22 cellular contexts compared by ENCODE assay signal in the genomic region with DNA sequence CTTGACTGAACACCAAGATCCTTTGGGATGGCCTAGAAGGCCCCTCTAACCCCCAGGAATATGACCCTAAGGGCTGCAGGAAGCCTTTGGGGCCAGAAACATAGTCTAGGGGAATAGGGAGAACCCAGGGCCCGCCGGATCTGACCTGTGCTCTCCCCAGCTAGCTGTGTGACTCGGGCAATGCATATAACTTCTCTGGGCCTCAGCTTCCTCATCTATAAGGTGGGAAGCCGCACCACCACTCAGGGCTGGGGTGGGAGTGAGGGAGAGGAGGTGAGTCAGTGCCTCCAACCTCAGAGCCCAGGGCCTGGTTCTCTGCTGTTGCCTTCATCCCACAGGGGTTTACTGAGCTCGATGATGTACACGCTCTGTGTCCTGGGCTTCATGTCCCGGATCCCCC.
A peak's percentile ranks its signal among the peaks of the same experiment; 100 is the strongest.
DNase-seq lines count a peak whose midpoint lies in the region; ATAC-seq, FAIRE-seq and TF ChIP-seq lines count a peak whose summit lies in the region.
"Had no signal": no experiment of that assay in that cellular context is flagged by ENCODE, and none has a peak within 500 bp of the region (broad histone marks: within the 10 kb centered on the region; RNA-seq: fewer than 3 reads in every experiment).

No MANE protein-coding gene starts in this region.

- no peak overlapping the region for H4K5ac ChIP-seq in H1 (ENCODE audit: insufficient read length, low read depth, low read length)

- no peaks in the 10 kb centered on the region for H3K79me1 ChIP-seq in H1 (ENCODE audit: low read depth, low read length)

- no peak overlapping the region for H3K18ac ChIP-seq in H1 (ENCODE audit: extremely low read depth, low read length)

- H3K27ac ChIP-seq in H1 (ENCODE audit: low read depth, low read length) (no peak overlapping the region), upper lobe of right lung (no peak overlapping the region), SK-N-SH (ENCODE audit: low read depth in 2 of 2, low read length in 1 of 2) (no peak overlapping the region)

- H4K8ac ChIP-seq in H1 (ENCODE audit: extremely low read depth, insufficient read depth, low read length): peak overlapping the region; percentile 18; the same call in 1 of the 2 replicates

- H3K9me3 ChIP-seq in H1 (ENCODE audit: insufficient read depth in 2 of 2, low read depth in 1 of 2, low read length in 1 of 2): no peaks in the 10 kb centered on the region
- no peaks in the 10 kb centered on the region for H3K9me3 ChIP-seq in upper lobe of right lung
- no peaks in the 10 kb centered on the region for H3K9me3 ChIP-seq in SK-N-SH

- TF ChIP-seq POLR2A in H1 (IDR thresholded peaks at IDR 0.05; ENCODE audit: control extremely low read depth in 1 of 2, low read depth in 2 of 2, low read length in 2 of 2): no peak

- H3K79me2 ChIP-seq in H1 (ENCODE audit: control insufficient read depth in 1 of 2, insufficient read depth in 2 of 2, low read length in 2 of 2) (no peaks in the 10 kb centered on the region), SK-N-SH (ENCODE audit: insufficient read depth) (no peaks in the 10 kb centered on the region)

- H3K27me3 ChIP-seq in H1 (replicated peaks in 1 of 4; ENCODE audit: control insufficient read depth in 3 of 4, extremely low read depth in 1 of 4, insufficient read depth in 3 of 4, low read length in 3 of 4) (no peaks in the 10 kb centered on the region), upper lobe of right lung (peaks cover 7% of the 10 kb centered on the region), SK-N-SH (ENCODE audit: insufficient read depth) (no peaks in the 10 kb centered on the region)

- no peak overlapping the region for H3K9ac ChIP-seq in H1 (replicated peaks in 1 of 4; ENCODE audit: extremely low read depth in 1 of 4, low read depth in 3 of 4, low read length in 3 of 4)
- H3K9ac ChIP-seq in SK-N-SH: no peak overlapping the region

- peak overlapping the region; percentile 30 for H4K91ac ChIP-seq in H1 (replicated peaks; ENCODE audit: insufficient read length, low read length)

- H2AFZ ChIP-seq in H1 (ENCODE audit: low read length) (no peak overlapping the region), SK-N-SH (ENCODE audit: low read depth) (no peak overlapping the region)

- no peaks in the 10 kb centered on the region for H4K20me1 ChIP-seq in H1 (replicated peaks in 1 of 2; ENCODE audit: control insufficient read depth in 1 of 2, insufficient read depth in 2 of 2, low read length in 2 of 2)
- H4K20me1 ChIP-seq in SK-N-SH (ENCODE audit: insufficient read depth): no peaks in the 10 kb centered on the region

- no peak overlapping the region for H3K23ac ChIP-seq in H1 (ENCODE audit: insufficient read length)

- no peak for TF ChIP-seq EP300 in H1 (IDR thresholded peaks at IDR 0.05; ENCODE audit: borderline replicate concordance in 1 of 2, low read depth in 2 of 2, low read length in 2 of 2)
- TF ChIP-seq EP300 in SK-N-SH (IDR thresholded peaks at IDR 0.05; ENCODE audit: borderline replicate concordance in 1 of 2, low read depth in 1 of 2, low read length in 1 of 2): no peak

- no peaks in the 10 kb centered on the region for H3K4me1 Mint-ChIP-seq in activated CD8-positive, alpha-beta memory T cell treated with anti-CD3 and anti-CD28 coated beads, Interleukin-2, amount 10 ng/mL, durations not matched to agents 7 days and 5 days
- no peaks in the 10 kb centered on the region for H3K4me1 Mint-ChIP-seq in natural killer cell
- H3K4me1 Mint-ChIP-seq: CD14-positive monocyte had no signal

- H3K36me3 Mint-ChIP-seq in activated CD8-positive, alpha-beta memory T cell treated with anti-CD3 and anti-CD28 coated beads, Interleukin-2, amount 10 ng/mL, durations not matched to agents 7 days and 5 days: no peaks in the 10 kb centered on the region
- H3K36me3 Mint-ChIP-seq in natural killer cell: no peaks in the 10 kb centered on the region
- H3K36me3 Mint-ChIP-seq: CD14-positive monocyte had no signal

- H3K4me1 ChIP-seq in H1 (replicated peaks in 1 of 4; ENCODE audit: control insufficient read depth in 3 of 4, insufficient read depth in 4 of 4, low read length in 3 of 4) (no peaks in the 10 kb centered on the region), upper lobe of right lung (no peaks in the 10 kb centered on the region), SK-N-SH (ENCODE audit: control insufficient read depth in 1 of 2, insufficient read depth in 2 of 2, low read depth in 1 of 2, low read length in 1 of 2) (peaks cover 0 to 10% of the 10 kb centered on the region in 2 experiments; a peak in 1 of 4 replicates)

- H3K9me3 Mint-ChIP-seq in activated CD8-positive, alpha-beta memory T cell treated with anti-CD3 and anti-CD28 coated beads, Interleukin-2, amount 10 ng/mL, durations not matched to agents 7 days and 5 days (ENCODE audit: low read depth): no peaks in the 10 kb centered on the region
- H3K9me3 Mint-ChIP-seq in natural killer cell: no peaks in the 10 kb centered on the region

- H3K27ac Mint-ChIP-seq in activated CD8-positive, alpha-beta memory T cell treated with anti-CD3 and anti-CD28 coated beads, Interleukin-2, amount 10 ng/mL, durations not matched to agents 7 days and 5 days: no peak overlapping the region
- no peak overlapping the region for H3K27ac Mint-ChIP-seq in natural killer cell

- no peak overlapping the region for H3K4ac ChIP-seq in H1 (replicated peaks; ENCODE audit: insufficient read length, low read depth, low read length)

- no peak for FAIRE-seq in H1 (lab: Jason Lieb, UNC)
- FAIRE-seq: A204.1, D721Med, GM19239, H54 had no signal

- H3K56ac ChIP-seq in H1 (replicated peaks; ENCODE audit: insufficient read length, low read depth, low read length): no peak overlapping the region

- no peak overlapping the region for H3K14ac ChIP-seq in H1 (ENCODE audit: insufficient read length)

- no peak overlapping the region for H2BK12ac ChIP-seq in H1 (ENCODE audit: low read depth, low read length)

- intact Hi-C loops in natural killer cell (cut with micrococcal nuclease) (no loop called here), upper lobe of right lung (cut with DNase I) (no loop called here)

- no peak overlapping the region for H3K4me3 Mint-ChIP-seq in activated CD8-positive, alpha-beta memory T cell treated with anti-CD3 and anti-CD28 coated beads, Interleukin-2, amount 10 ng/mL, durations not matched to agents 7 days and 5 days
- no peak overlapping the region for H3K4me3 Mint-ChIP-seq in natural killer cell
- H3K4me3 Mint-ChIP-seq: CD14-positive monocyte had no signal

- TF ChIP-seq RAD21 in H1 (IDR thresholded peaks at IDR 0.05 in 1 of 2, conservative IDR thresholded peaks at IDR 0.05 in 1 of 2; ENCODE audit: low read depth in 2 of 2, low read length in 2 of 2) (no peak), SK-N-SH (IDR thresholded peaks at IDR 0.05; ENCODE audit: low read length) (no peak)

- no peak overlapping the region for H3K4me2 ChIP-seq in H1 (ENCODE audit: insufficient read depth in 1 of 2, low read depth in 2 of 2, low read length in 2 of 2)
- no peak overlapping the region for H3K4me2 ChIP-seq in SK-N-SH

- no peak overlapping the region for H2BK15ac ChIP-seq in H1 (ENCODE audit: low read length)

- peak; percentile 32 for DNase-seq in activated CD8-positive, alpha-beta memory T cell treated with anti-CD3 and anti-CD28 coated beads, Interleukin-2, amount 10 ng/mL, durations not matched to agents 7 days and 5 days
- no peak for DNase-seq in activated CD8-positive, alpha-beta memory T cell treated with anti-CD3 and anti-CD28 coated beads, Interleukin-2, amount 50 U/mL, for 48 hours
- DNase-seq in H1 (ENCODE audit: low read depth in 1 of 2, low spot score in 2 of 2) (no peak), natural killer cell (peak; percentile 11), upper lobe of right lung (peak; percentile 31), SK-N-SH (no peak), NCI-H2171 (lab: John Stamatoyannopoulos, UW) (no peak)
- DNase-seq: DMS53, GDM1, Kasumi-1, NCI-H1694, NCI-H2081 treated with DMSO at 0.1 percent for 48 hours, NCI-H446, NCI-H526, PC-3, Right ventricle myocardium superior had no signal

- no peak overlapping the region for H3K4me3 ChIP-seq in H1 (ENCODE audit: extremely low read depth in 1 of 4, insufficient read depth in 2 of 4, low read depth in 3 of 4, low read length in 4 of 4)
- H3K4me3 ChIP-seq in upper lobe of right lung: no peak overlapping the region
- no peak overlapping the region for H3K4me3 ChIP-seq in SK-N-SH (ENCODE audit: low read depth in 2 of 2, low read length in 1 of 2)

- H3K36me3 ChIP-seq in H1 (ENCODE audit: control insufficient read depth in 2 of 4, insufficient read depth in 4 of 4, low read length in 3 of 4) (no peaks in the 10 kb centered on the region), upper lobe of right lung (no peaks in the 10 kb centered on the region), SK-N-SH (replicated peaks in 1 of 2; ENCODE audit: control insufficient read depth in 1 of 2, insufficient read depth in 2 of 2, low read length in 1 of 2) (no peaks in the 10 kb centered on the region)

- H2BK20ac ChIP-seq in H1 (ENCODE audit: low read length): no peak overlapping the region

- H3K23me2 ChIP-seq in H1 (ENCODE audit: low read depth, low read length): no peaks in the 10 kb centered on the region

- TF ChIP-seq CTCF in H1 (IDR thresholded peaks at IDR 0.05; ENCODE audit: control extremely low read depth in 1 of 3, insufficient read depth in 1 of 3, low read depth in 1 of 3, low read length in 3 of 3): no peak
- TF ChIP-seq CTCF in natural killer cell (IDR thresholded peaks at IDR 0.05): no peak
- no peak for TF ChIP-seq CTCF in upper lobe of right lung (IDR thresholded peaks at IDR 0.05)
- no peak for TF ChIP-seq CTCF in SK-N-SH (IDR thresholded peaks at IDR 0.05)

- ATAC-seq in activated CD8-positive, alpha-beta memory T cell treated with anti-CD3 and anti-CD28 coated beads, Interleukin-2, amount 10 ng/mL, durations not matched to agents 7 days and 5 days: no peak
- no peak for ATAC-seq in natural killer cell
- ATAC-seq in upper lobe of right lung: no peak
- ATAC-seq in GM21515 (IDR thresholded peaks at IDR 0.05; ENCODE audit: unreplicated experiment): no peak
- ATAC-seq: PC-3 had no signal

- WGBS in H1 (ENCODE audit: extremely low coverage in 1 of 2, insufficient coverage in 1 of 2, insufficient read length in 1 of 2, insufficient replicate concordance in 2 of 2, low coverage in 1 of 2, low lambda C conversion rate in 2 of 2, missing lambda C conversion rate in 1 of 2), 2 experiments: 84% methylated on average over 5 of the region's 7 CpGs; no CpG with 5 or more reads in 1 of the 2 experiments
- WGBS in SK-N-SH (ENCODE audit: low lambda C conversion rate): 50% methylated on average over 2 of the region's 7 CpGs

- H3K27me3 Mint-ChIP-seq in activated CD8-positive, alpha-beta memory T cell treated with anti-CD3 and anti-CD28 coated beads, Interleukin-2, amount 10 ng/mL, durations not matched to agents 7 days and 5 days: peaks cover 23% of the 10 kb centered on the region
- H3K27me3 Mint-ChIP-seq in natural killer cell (ENCODE audit: low read depth in 2 of 2): peaks cover 12 to 23% of the 10 kb centered on the region in 2 donors

- no peak overlapping the region for H2BK120ac ChIP-seq in H1 (replicated peaks; ENCODE audit: low read depth, low read length)

- CTCF ChIA-PET in activated CD8-positive, alpha-beta memory T cell treated with anti-CD3 and anti-CD28 coated beads, Interleukin-2, amount 10 ng/mL, durations not matched to agents 7 days and 5 days (lab: Charles Lee): no interaction called here
- CTCF ChIA-PET in H1 (lab: Charles Lee; ENCODE audit: partially characterized antibody): interaction anchor here (0.6 to 3.9 kb wide), 3 partner anchors 15 to 330 kb away, joined by 4 to 22 read pairs (median 4); no protein-coding TSS in a partner anchor
- CTCF ChIA-PET in SK-N-SH (lab: Yijun Ruan, JAX): interaction anchor here (1.5 kb wide), 1 partner anchor 14 kb away, joined by 4 read pairs; no protein-coding TSS in a partner anchor

- no peak overlapping the region for H2AK5ac ChIP-seq in H1 (ENCODE audit: low read depth, low read length)

- no peak overlapping the region for H2BK5ac ChIP-seq in H1 (ENCODE audit: low read depth, low read length)

- H3F3A ChIP-seq in SK-N-SH (replicated peaks; ENCODE audit: insufficient read depth): no peaks in the 10 kb centered on the region

- POLR2A ChIA-PET in H1 (lab: Charles Lee; ENCODE audit: partially characterized antibody): no interaction called here
- POLR2A ChIA-PET in SK-N-SH (lab: Yijun Ruan, JAX): no interaction called here

- no peaks in the 10 kb centered on the region for H3K9me2 ChIP-seq in SK-N-SH

Comparison
In these comparisons a context has a peak if more than half of its experiments do, and no peak if none do; other contexts are left out.
1. DNase-seq: peak in activated CD8-positive, alpha-beta memory T cell treated with anti-CD3 and anti-CD28 coated beads, Interleukin-2, amount 10 ng/mL, durations not matched to agents 7 days and 5 days (single experiment), natural killer cell (single experiment) and upper lobe of right lung (single experiment); none in activated CD8-positive, alpha-beta memory T cell treated with anti-CD3 and anti-CD28 coated beads, Interleukin-2, amount 50 U/mL, for 48 hours (single experiment), H1 (0 of 2), SK-N-SH (single experiment) and NCI-H2171 (single experiment).